Comparison of ENCODE assay signal across 8 cellular contexts in the genomic region with DNA sequence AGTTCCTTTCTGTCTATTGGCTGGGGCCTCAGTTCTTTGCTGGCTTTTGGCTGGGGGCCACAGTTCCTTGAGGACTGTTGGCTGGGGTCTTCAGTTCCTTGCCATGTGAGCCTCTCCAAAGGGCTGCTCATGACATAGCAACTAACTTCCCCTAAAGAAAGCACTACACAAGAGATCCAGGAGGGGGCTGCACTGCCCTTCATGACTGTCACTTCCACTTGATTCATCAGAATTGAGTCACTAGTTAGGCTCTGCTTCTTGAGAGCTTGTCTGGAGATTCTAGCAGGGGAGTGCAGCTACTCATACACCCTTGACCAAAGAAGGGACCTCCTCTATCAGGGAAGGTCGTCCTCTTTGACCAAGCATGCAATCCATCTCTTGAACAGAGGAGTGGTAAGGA. TPM values are rescaled to one million over a fixed set of nuclear protein-coding genes. Genes with fewer than 3 reads are reported as not detected.
DNase-seq lines count a peak whose midpoint lies in the region; ATAC-seq, FAIRE-seq and TF ChIP-seq lines count a peak whose summit lies in the region.

No MANE protein-coding gene starts in this region.

- no peaks in the 10 kb centered on the region for H3K79me2 ChIP-seq in PC-3 (ENCODE audit: low read length)

- DNase-seq in AG08395 (ENCODE audit: low spot score) (peak; percentile 69), GM19238 (ENCODE audit: insufficient read length, low spot score) (peak; percentile 1), PC-3 (peak; percentile 78), coronary artery (ENCODE audit: low spot score) (no peak), psoas muscle (no peak), D721Med (ENCODE audit: insufficient read length, low spot score) (no peak), NCI-H1436 (lab: John Stamatoyannopoulos, UW) (no peak)

- no peaks in the 10 kb centered on the region for H4K20me1 ChIP-seq in PC-3 (ENCODE audit: low read length)

- intact Hi-C loops in PC-3 (cut with micrococcal nuclease) = loop anchor here (1.0 kb wide), 3 partner anchors 352 to 458 kb away; no protein-coding TSS in a partner anchor
- intact Hi-C loops in psoas muscle (cut with DNase I) = no loop called here

- TF ChIP-seq CTCF in PC-3 (conservative IDR thresholded peaks at IDR 0.05; ENCODE audit: low read depth, low read length) (peak; percentile 74), coronary artery (IDR thresholded peaks at IDR 0.05) (peak; percentile 36), psoas muscle (IDR thresholded peaks at IDR 0.05) (peak; percentile 11), D721Med (IDR thresholded peaks at IDR 0.05; ENCODE audit: insufficient read depth, missing control alignments) (no peak)

- H3F3A ChIP-seq in PC-3 (ENCODE audit: low read length, unreplicated experiment) = no peaks in the 10 kb centered on the region

- no peak overlapping the region for H3K27ac ChIP-seq in PC-3 (ENCODE audit: low read length)
- H3K27ac ChIP-seq in coronary artery = peak overlapping the region in 1 of 2 donors; percentile 41
- H3K27ac ChIP-seq in psoas muscle = no peak overlapping the region

- H3K9me2 ChIP-seq in PC-3 (replicated peaks; ENCODE audit: low read length) = no peaks in the 10 kb centered on the region

- H3K36me3 ChIP-seq in PC-3 (ENCODE audit: low read depth, low read length) (no peaks in the 10 kb centered on the region), psoas muscle (ENCODE audit: insufficient read depth in 1 of 2, low read depth in 1 of 2) (no peaks in the 10 kb centered on the region)

- CTCF ChIA-PET in PC-3 (lab: Charles Lee) = interaction anchor here (0.7 to 1.0 kb wide), 3 partner anchors 352 to 458 kb away, joined by 4 to 6 read pairs (median 5); no protein-coding TSS in a partner anchor

- H3K9me3 ChIP-seq in PC-3 (ENCODE audit: low read length) (no peaks in the 10 kb centered on the region), psoas muscle (peaks cover 4% of the 10 kb centered on the region)

- no peak overlapping the region for H2AFZ ChIP-seq in PC-3 (ENCODE audit: low read length)

- 38 to 67% (median 41%) methylated on average over 1 of the region's 1 CpG for WGBS in psoas muscle, 3 donors

- H3K9ac ChIP-seq in PC-3 (ENCODE audit: low read length) = no peak overlapping the region

- POLR2A ChIA-PET in PC-3 (lab: Charles Lee; ENCODE audit: unreplicated experiment) = no interaction called here

- H3K4me1 ChIP-seq in PC-3 (ENCODE audit: insufficient read depth, low read length) = peaks cover 3% of the 10 kb centered on the region; the same call in 1 of the 2 replicates
- no peaks in the 10 kb centered on the region for H3K4me1 ChIP-seq in psoas muscle

- H3K27me3 ChIP-seq in PC-3 (ENCODE audit: low read length) = no peaks in the 10 kb centered on the region
- peaks cover 0 to 2% (median 2%) of the 10 kb centered on the region in 3 donors for H3K27me3 ChIP-seq in psoas muscle (ENCODE audit: insufficient read depth in 3 of 3, low read length in 2 of 3)

- FAIRE-seq in D721Med (lab: Jason Lieb, UNC) = no peak

- H3K4me3 ChIP-seq in PC-3 (ENCODE audit: low read length) (no peak overlapping the region), coronary artery (no peak overlapping the region), psoas muscle (no peak overlapping the region)

- H3K4me2 ChIP-seq in PC-3 (ENCODE audit: low read length) = no peak overlapping the region

- no TSS peak for BruUV-seq in PC-3 (replicated peaks; lab: Mats Ljungman, UMichigan)

- peak; percentile 95 for ATAC-seq in PC-3
- no peak for ATAC-seq in psoas muscle
- ATAC-seq in HG02970 (IDR thresholded peaks at IDR 0.05; ENCODE audit: low FRiP score, unreplicated experiment) = no peak

RNA-seq across cellular contexts. Expression of gene MKX, which starts 38.0 kb away (rescaled TPM):
- total RNA-seq in PC-3 (2014; rRNA removed) = 2.6 and 3.5 TPM in 2 replicates
- under 1 TPM in 3 of 4 donors, not detected in 1; 0.06 to 0.24 (median 0.19) TPM for total RNA-seq in psoas muscle
- polyA plus RNA-seq in psoas muscle = under 1 TPM; 0.01 to 0.07 (median 0.05) TPM

Comparison
In these comparisons a context has a peak if more than half of its experiments do, and no peak if none do; other contexts are left out.
1. DNase-seq: peak in AG08395 (single experiment), GM19238 (single experiment) and PC-3 (single experiment); none in coronary artery (single experiment), psoas muscle (0 of 2), D721Med (single experiment) and NCI-H1436 (single experiment).